ENCODE assay signal across 31 cellular contexts in genomic region chr6:152048921-152049320, GRCh38.
"Had no signal": no experiment of that assay in that cellular context is flagged by ENCODE, and none has a peak within 500 bp of the region (broad histone marks: within the 10 kb centered on the region; RNA-seq: fewer than 3 reads in every experiment).

No MANE protein-coding gene starts in this region.

- ATAC-seq: activated CD4-positive, alpha-beta T cell treated with anti-CD3 and anti-CD28 coated beads for 36 hours; activated T-helper 17 cell treated with anti-CD3 and anti-CD28 coated beads, Interleukin-2, amount 50 U/mL, for 72 hours; SK-N-SH treated with all-trans-retinoic acid at 6 μM for 48 hours had no signal

- H3K4me1 ChIP-seq: adrenal gland, Peyer's patch, SJSA1 had no signal

- H3K36me3 ChIP-seq: adrenal gland, Peyer's patch, SJSA1 had no signal

- H3K27ac ChIP-seq: adrenal gland, coronary artery, Peyer's patch, RWPE1, SJSA1, VCaP had no signal

- H3K9me3 ChIP-seq: adrenal gland, Peyer's patch, SJSA1 had no signal

- H3K4me3 ChIP-seq: adrenal gland, coronary artery, Peyer's patch, SJSA1 had no signal

- H3K27me3 ChIP-seq: adrenal gland, Peyer's patch, SJSA1 had no signal

- DNase-seq: activated CD4-positive, alpha-beta memory T cell treated with anti-CD3 and anti-CD28 coated beads, Interleukin-2, amount 10 ng/mL, durations not matched to agents 7 days and 5 days; activated CD4-positive, alpha-beta T cell treated with anti-CD3 and anti-CD28 coated beads for 36 hours; activated CD4-positive, alpha-beta T cell treated with anti-CD3 and anti-CD28 coated beads, Interleukin-2, amount 50 U/mL, for 1 hour; activated CD4-positive, CD25-positive, alpha-beta regulatory T cell; activated gamma-delta T cell; activated naive CD4-positive, alpha-beta T cell treated with anti-CD3 and anti-CD28 coated beads for 36 hours; activated naive CD8-positive, alpha-beta T cell treated with anti-CD3 and anti-CD28 coated beads for 36 hours; activated T-cell treated with anti-CD3 and anti-CD28 coated beads for 4 hours; activated T-cell treated with anti-CD3 and anti-CD28 coated beads, Interleukin-2, amount 50 U/mL, for 48 hours; anterior cingulate cortex; central memory CD4-positive, alpha-beta T cell; IMR-90; Kasumi-1; NCI-H1048; NCI-H1417 treated with DMSO at 0.1 percent for 48 hours; NCI-H187; NCI-H2081; NCI-H2227 treated with DMSO at 0.1 percent for 48 hours; NCI-H446 treated with DMSO at 0.1 percent for 48 hours; NCI-H526 treated with DMSO at 0.1 percent for 48 hours; Peyer's patch; SHP77; T-helper 2 cell; T1000 had no signal
